1 cellular context compared by ENCODE assay signal in the genomic region with DNA sequence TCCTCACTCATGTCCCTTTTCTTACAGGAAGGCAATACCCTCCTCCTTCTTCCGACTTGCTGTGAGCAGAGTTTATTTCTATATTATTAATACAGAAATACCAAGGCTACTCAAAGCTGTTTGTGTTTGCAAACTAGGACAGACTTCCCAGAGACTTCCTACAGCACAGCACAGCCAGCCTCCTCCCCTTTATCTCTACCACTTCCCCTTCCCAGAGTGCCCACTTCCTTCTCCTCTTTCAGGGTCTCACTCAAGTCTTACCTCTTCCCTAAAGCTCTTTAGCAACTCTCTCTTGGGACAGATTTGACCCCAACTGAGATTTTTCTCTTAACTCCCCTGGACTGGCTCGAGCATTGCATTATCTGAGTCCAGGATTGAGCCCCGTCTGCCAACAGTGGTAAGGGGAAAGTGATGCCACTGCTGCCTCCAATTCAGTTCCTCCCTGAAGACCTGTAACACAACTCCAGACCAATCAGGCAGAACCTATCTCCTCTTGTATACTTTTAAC.
TF ChIP-seq lines count a peak whose summit lies in the region.

No MANE protein-coding gene starts in this region.

TF ChIP-seq in WTC11, 78 proteins besides CTCF, POLR2A, EP300 and RAD21 (continued from another document):
- TF ChIP-seq, protein P1, sequence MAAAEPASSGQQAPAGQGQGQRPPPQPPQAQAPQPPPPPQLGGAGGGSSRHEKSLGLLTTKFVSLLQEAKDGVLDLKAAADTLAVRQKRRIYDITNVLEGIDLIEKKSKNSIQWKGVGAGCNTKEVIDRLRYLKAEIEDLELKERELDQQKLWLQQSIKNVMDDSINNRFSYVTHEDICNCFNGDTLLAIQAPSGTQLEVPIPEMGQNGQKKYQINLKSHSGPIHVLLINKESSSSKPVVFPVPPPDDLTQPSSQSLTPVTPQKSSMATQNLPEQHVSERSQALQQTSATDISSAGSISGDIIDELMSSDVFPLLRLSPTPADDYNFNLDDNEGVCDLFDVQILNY (CRISPR knock-in tag; IDR thresholded peaks at IDR 0.05) = no peak
- TF ChIP-seq ZNF138 (CRISPR knock-in tag; conservative IDR thresholded peaks at IDR 0.05) (no peak), TEAD1 (CRISPR knock-in tag; IDR thresholded peaks at IDR 0.05) (no peak)
